11 cellular contexts compared by ENCODE assay signal in genomic region chr22:49951986-49952896, GRCh38. TPM values are rescaled to one million over a fixed set of nuclear protein-coding genes. Genes with fewer than 3 reads are reported as not detected.
A peak's percentile ranks its signal among the peaks of the same experiment; 100 is the strongest.
DNase-seq lines count a peak whose midpoint lies in the region; ATAC-seq and TF ChIP-seq lines count a peak whose summit lies in the region.
"Had no signal": no experiment of that assay in that cellular context is flagged by ENCODE, and none has a peak within 500 bp of the region (broad histone marks: within the 10 kb centered on the region; RNA-seq: fewer than 3 reads in every experiment).

No MANE protein-coding gene starts in this region.

- H3K27ac ChIP-seq in mammary epithelial cell (ENCODE audit: insufficient read depth, low read depth, low read length): peak overlapping the region; percentile 42
- peak overlapping the region; percentile 91 for H3K27ac ChIP-seq in lower lobe of right lung
- H3K27ac ChIP-seq in urinary bladder (ENCODE audit: low read depth): peak overlapping the region; percentile 51

- H2AFZ ChIP-seq in mammary epithelial cell (ENCODE audit: low read depth, low read length): peak overlapping the region; percentile 24

- ATAC-seq in lower lobe of right lung (no peak), HG02798 (IDR thresholded peaks at IDR 0.05; ENCODE audit: poor library complexity, unreplicated experiment) (no peak)

- H3K79me2 ChIP-seq in mammary epithelial cell (ENCODE audit: insufficient read depth, low read length): no peaks in the 10 kb centered on the region

- no peaks in the 10 kb centered on the region for H4K20me1 ChIP-seq in mammary epithelial cell (ENCODE audit: insufficient read depth, low read length)

- no peaks in the 10 kb centered on the region for H3K27me3 ChIP-seq in mammary epithelial cell (ENCODE audit: insufficient read depth, low read length)
- H3K27me3 ChIP-seq in lower lobe of right lung (ENCODE audit: low read depth): no peaks in the 10 kb centered on the region

- H3K36me3 ChIP-seq in mammary epithelial cell (ENCODE audit: insufficient read depth, low read length) (no peaks in the 10 kb centered on the region), lower lobe of right lung (no peaks in the 10 kb centered on the region), urinary bladder (ENCODE audit: insufficient read depth) (no peaks in the 10 kb centered on the region)

- WGBS in mammary epithelial cell (ENCODE audit: low coverage, missing lambda C conversion rate): 31% methylated on average over 20 of the region's 24 CpGs
- 62% methylated on average over 24 of the region's 24 CpGs for WGBS in urinary bladder

- DNase-seq in DMS53 (lab: John Stamatoyannopoulos, UW) (peak; percentile 58), DMS53 treated with DMSO at 0.1 percent for 48 hours (lab: John Stamatoyannopoulos, UW; ENCODE audit: unreplicated experiment) (no peak), mammary epithelial cell (peak; percentile 51), lower lobe of right lung (no peak), mucosa of gallbladder (ENCODE audit: low spot score) (no peak)
- no peak for DNase-seq in activated CD4-positive, alpha-beta T cell treated with anti-CD3 and anti-CD28 coated beads, Interleukin-2, amount 50 U/mL, for 4 hours
- DNase-seq: activated naive CD4-positive, alpha-beta T cell treated with anti-CD3 and anti-CD28 coated beads for 36 hours; NCI-H1048; stimulated activated CD4-positive, alpha-beta T cell treated with anti-CD3 and anti-CD28 coated beads, Interleukin-2, amount 100 ng/mL, for 24 hours had no signal

- dilution Hi-C loops in mammary epithelial cell (cut with HindIII; ENCODE audit: low sequenced_read_pairs): no loop called here

- H3K4me2 ChIP-seq in mammary epithelial cell (ENCODE audit: insufficient read depth, low read depth, low read length): peak overlapping the region; percentile 29

- no TSS peak for BruUV-seq in mammary epithelial cell (replicated peaks; lab: Mats Ljungman, UMichigan)

- intact Hi-C loops in mammary epithelial cell (cut with micrococcal nuclease): no loop called here
- intact Hi-C loops in lower lobe of right lung (cut with DNase I): no loop called here

- no peak overlapping the region for H3K9ac ChIP-seq in mammary epithelial cell (ENCODE audit: insufficient read depth, low read length)

- no peaks in the 10 kb centered on the region for H3K9me3 ChIP-seq in mammary epithelial cell (replicated peaks; ENCODE audit: insufficient read depth, low read length)
- no peaks in the 10 kb centered on the region for H3K9me3 ChIP-seq in lower lobe of right lung

- CTCF ChIA-PET in mammary epithelial cell (lab: Charles Lee; ENCODE audit: low non-redundant PET): no interaction called here

- in situ Hi-C loops in mammary epithelial cell (cut with MboI; ENCODE audit: low sequenced_read_pairs in 2 of 2): no loop called here

- H3K4me1 ChIP-seq in mammary epithelial cell (ENCODE audit: insufficient read depth, low read length): peaks cover 64% of the 10 kb centered on the region
- H3K4me1 ChIP-seq in lower lobe of right lung: peaks cover 63% of the 10 kb centered on the region
- no peaks in the 10 kb centered on the region for H3K4me1 ChIP-seq in urinary bladder (ENCODE audit: insufficient read depth)

- TF ChIP-seq CTCF in mammary epithelial cell (conservative IDR thresholded peaks at IDR 0.05 in 1 of 2, IDR thresholded peaks at IDR 0.05 in 1 of 2; ENCODE audit: extremely low read depth in 1 of 2, insufficient read depth in 1 of 2, low read depth in 1 of 2, low read length in 2 of 2): no peak
- TF ChIP-seq CTCF in lower lobe of right lung (IDR thresholded peaks at IDR 0.05): no peak

- H3K4me3 ChIP-seq in mammary epithelial cell (replicated peaks in 1 of 3; ENCODE audit: insufficient read depth in 1 of 3, low read depth in 2 of 3, low read length in 3 of 3): no peak overlapping the region
- no peak overlapping the region for H3K4me3 ChIP-seq in lower lobe of right lung
- no peak overlapping the region for H3K4me3 ChIP-seq in urinary bladder (ENCODE audit: low read depth, low read length)

RNA-seq across cellular contexts. Expression of gene PIM3, which starts 8.3 kb away (rescaled TPM):
- 10 to 100 TPM; 26.6 to 68.7 TPM for total RNA-seq in mammary epithelial cell
- 11.1 TPM for polyA plus RNA-seq in mammary epithelial cell
- polyA minus RNA-seq in mammary epithelial cell: 6.3 TPM
- total RNA-seq in lower lobe of right lung: 94.7 TPM
- 17.1 TPM for total RNA-seq in urinary bladder
- polyA plus RNA-seq in urinary bladder: 74.5 TPM
- 63.2 TPM for total RNA-seq in mucosa of gallbladder

RNA-seq across cellular contexts. Expression of gene CRELD2, which starts 33.8 kb away (rescaled TPM):
- total RNA-seq in mammary epithelial cell: 10 to 100 TPM; 26.5 to 51.5 TPM
- 63.8 TPM for polyA plus RNA-seq in mammary epithelial cell
- 22.6 TPM for polyA minus RNA-seq in mammary epithelial cell
- 42.7 TPM for total RNA-seq in lower lobe of right lung
- 19.3 TPM for total RNA-seq in urinary bladder
- polyA plus RNA-seq in urinary bladder: 37.3 TPM
- 56.6 TPM for total RNA-seq in mucosa of gallbladder

RNA-seq across cellular contexts. Expression of gene ALG12, which starts 34.0 kb away (rescaled TPM):
- total RNA-seq in mammary epithelial cell (10 to 100 TPM; 19.0 to 19.9 TPM), lower lobe of right lung (25.9 TPM), urinary bladder (20.4 TPM), mucosa of gallbladder (36.7 TPM)
- polyA plus RNA-seq in mammary epithelial cell (12.6 TPM), urinary bladder (18.5 TPM)
- 3.8 TPM for polyA minus RNA-seq in mammary epithelial cell

Comparison
In these comparisons a context has a peak if more than half of its experiments do, and no peak if none do; other contexts are left out.
1. DNase-seq: peak in DMS53 (single experiment) and mammary epithelial cell (single experiment); none in DMS53 treated with DMSO at 0.1 percent for 48 hours (single experiment), lower lobe of right lung (single experiment), activated CD4-positive, alpha-beta T cell treated with anti-CD3 and anti-CD28 coated beads, Interleukin-2, amount 50 U/mL, for 4 hours (0 of 2) and mucosa of gallbladder (single experiment).
2. Peak in every context shown above with its lines, with median percentiles within 50 percentile points of each other: H3K27ac ChIP-seq.